8 cellular contexts compared by ENCODE assay signal in genomic region chr2:120013569-120014223, GRCh38. TPM values are rescaled to one million over a fixed set of nuclear protein-coding genes. Genes with fewer than 3 reads are reported as not detected.
A peak's percentile ranks its signal among the peaks of the same experiment; 100 is the strongest.
DNase-seq lines count a peak whose midpoint lies in the region; ATAC-seq, FAIRE-seq and TF ChIP-seq lines count a peak whose summit lies in the region.

No MANE protein-coding gene starts in this region.

- H3K9me3 ChIP-seq in small intestine (ENCODE audit: control insufficient read depth, low read depth), result no peaks in the 10 kb centered on the region

- 8 to 19% (median 12%) methylated on average over 19 of the region's 19 CpGs for WGBS in small intestine, 3 donors

- no peaks in the 10 kb centered on the region for H3K27me3 Mint-ChIP-seq in Calu3 (ENCODE audit: unreplicated experiment)
- no peaks in the 10 kb centered on the region for H3K27me3 Mint-ChIP-seq in activated T-helper 17 cell treated with anti-CD3 and anti-CD28 coated beads, Interleukin-2, amount 50 U/mL, for 72 hours

- in situ Hi-C loops in GM13976 (cut with MboI; ENCODE audit: low sequenced_read_pairs, unreplicated experiment), result no loop called here

- no peak for FAIRE-seq in small intestine (lab: Jason Lieb, UNC)

- CTCF ChIA-PET in Calu3 (lab: Charles Lee), result interaction anchor here (0.7 to 1.5 kb wide), 4 partner anchors 13 to 94 kb away, joined by 3 to 9 read pairs (median 3); no protein-coding TSS in a partner anchor

- TF ChIP-seq CTCF in Calu3 (IDR thresholded peaks at IDR 0.05; ENCODE audit: unreplicated experiment) (no peak), GM13976 (IDR thresholded peaks at IDR 0.05; ENCODE audit: borderline replicate concordance, control extremely low read depth, extremely low read depth, insufficient read depth, missing control alignments) (no peak)

- H3K4me1 ChIP-seq in small intestine (ENCODE audit: control insufficient read depth in 2 of 2, insufficient read depth in 1 of 2, low read depth in 1 of 2, low read length in 1 of 2), result peaks cover 0 to 6% of the 10 kb centered on the region in 2 donors

- no peaks in the 10 kb centered on the region for H3K36me3 ChIP-seq in small intestine (ENCODE audit: control insufficient read depth in 2 of 2, insufficient read depth in 2 of 2, low read length in 2 of 2)

- H3K27ac ChIP-seq in small intestine (ENCODE audit: low read depth in 1 of 2, low read length in 1 of 2), result peak overlapping the region; percentile 96 to 97

- peak overlapping the region; percentile 84 for H3K4me3 Mint-ChIP-seq in Calu3 (ENCODE audit: low read depth, unreplicated experiment)
- H3K4me3 Mint-ChIP-seq in activated T-helper 17 cell treated with anti-CD3 and anti-CD28 coated beads, Interleukin-2, amount 50 U/mL, for 72 hours, result peak overlapping the region; percentile 81

- peak overlapping the region; percentile 71 for H3K4me3 ChIP-seq in iPS-11a (ENCODE audit: low read depth, low read length)
- H3K4me3 ChIP-seq in small intestine (ENCODE audit: low read depth in 1 of 2, low read length in 2 of 2), result peak overlapping the region; percentile 83 to 95

- no peak for DNase-seq in Calu3
- peak; percentile 65 for DNase-seq in small intestine
- no peak for DNase-seq in GM13976 (ENCODE audit: low spot score)
- no peak for DNase-seq in retina
- no peak for DNase-seq in OCI-M2 (lab: John Stamatoyannopoulos, UW; ENCODE audit: unreplicated experiment)

- H3K27ac Mint-ChIP-seq in Calu3 (ENCODE audit: unreplicated experiment), result no peak overlapping the region
- H3K27ac Mint-ChIP-seq in activated T-helper 17 cell treated with anti-CD3 and anti-CD28 coated beads, Interleukin-2, amount 50 U/mL, for 72 hours, result no peak overlapping the region

- intact Hi-C loops in Calu3 (cut with micrococcal nuclease; ENCODE audit: unreplicated experiment), result loop anchor here (1.0 to 10.0 kb wide), 4 partner anchors 53 to 259 kb away; partner anchors contain the start of gene PTPN4

- ATAC-seq in HG03196 (IDR thresholded peaks at IDR 0.05; ENCODE audit: unreplicated experiment), result peak; percentile 6
- no peak for ATAC-seq in activated T-helper 17 cell treated with anti-CD3 and anti-CD28 coated beads, Interleukin-2, amount 50 U/mL, for 72 hours (replicated peaks)

- BruUV-seq in Calu3 (replicated peaks; lab: Mats Ljungman, UMichigan), result TSS peak; percentile 79

- H3K9me3 Mint-ChIP-seq in Calu3 (ENCODE audit: low read depth, unreplicated experiment), result no peaks in the 10 kb centered on the region
- H3K9me3 Mint-ChIP-seq in activated T-helper 17 cell treated with anti-CD3 and anti-CD28 coated beads, Interleukin-2, amount 50 U/mL, for 72 hours, result no peaks in the 10 kb centered on the region

- peaks cover 48% of the 10 kb centered on the region for H3K4me1 Mint-ChIP-seq in Calu3 (ENCODE audit: low read depth, unreplicated experiment)
- H3K4me1 Mint-ChIP-seq in activated T-helper 17 cell treated with anti-CD3 and anti-CD28 coated beads, Interleukin-2, amount 50 U/mL, for 72 hours, result peaks cover 6% of the 10 kb centered on the region

- H3K27me3 ChIP-seq in small intestine (ENCODE audit: control insufficient read depth in 2 of 2, insufficient read depth in 2 of 2, low read length in 2 of 2), result no peaks in the 10 kb centered on the region

- H3K36me3 Mint-ChIP-seq in Calu3 (ENCODE audit: insufficient read depth, unreplicated experiment), result peaks cover 30% of the 10 kb centered on the region
- no peaks in the 10 kb centered on the region for H3K36me3 Mint-ChIP-seq in activated T-helper 17 cell treated with anti-CD3 and anti-CD28 coated beads, Interleukin-2, amount 50 U/mL, for 72 hours (ENCODE audit: low read depth)

RNA-seq across cellular contexts. Expression of gene EPB41L5, which starts 0.8 kb away (rescaled TPM):
- total RNA-seq in Calu3 (2022), result 24.0 and 27.7 TPM in 2 replicates
- 1 to 10 TPM; 1.9 to 2.4 TPM for total RNA-seq in activated T-helper 17 cell treated with anti-CD3 and anti-CD28 coated beads, Interleukin-2, amount 50 U/mL, for 72 hours
- polyA plus RNA-seq in small intestine, result 10 to 100 TPM; 10.6 to 13.0 (median 12.3) TPM
